1 cellular context compared by ENCODE assay signal in genomic region chr1:155888481-155888880, GRCh38.
TF ChIP-seq lines count a peak whose summit lies in the region.

No MANE protein-coding gene starts in this region.

TF ChIP-seq in HepG2, 621 proteins besides CTCF, POLR2A, EP300 and RAD21:
- TF ChIP-seq CEBPG (CRISPR knock-in tag; IDR thresholded peaks at IDR 0.05) (0 out of 2 replicates have a peak, but pooled peaks have one; percentile 13), ZNF430 (CRISPR knock-in tag; IDR thresholded peaks at IDR 0.05) (no peak)
